1 cellular context compared by ENCODE assay signal in the genomic region with DNA sequence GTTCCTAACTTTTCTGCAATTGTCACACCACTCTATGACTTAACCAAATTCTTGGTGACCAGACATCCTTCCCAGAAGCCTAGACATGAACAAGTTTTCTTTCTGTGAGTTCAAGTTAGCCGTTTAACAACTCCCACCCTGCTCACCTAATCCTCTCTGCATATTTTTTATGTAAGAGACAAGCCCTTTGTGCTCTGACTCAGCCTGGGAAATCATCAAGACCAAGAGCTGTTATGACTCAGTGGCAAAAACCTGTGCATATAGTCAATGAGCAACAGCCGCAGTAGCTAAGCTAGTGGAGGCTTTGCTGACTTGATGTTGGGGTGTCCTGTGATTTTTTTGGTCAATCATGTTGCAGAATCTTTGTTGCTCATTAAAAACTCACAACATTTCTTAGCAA.
TF ChIP-seq lines count a peak whose summit lies in the region.

No MANE protein-coding gene starts in this region.

TF ChIP-seq in HepG2, 621 proteins besides CTCF, POLR2A, EP300 and RAD21 (continued from another document):
- TF ChIP-seq ZNF512B (CRISPR knock-in tag; IDR thresholded peaks at IDR 0.05; ENCODE audit: borderline replicate concordance): no peak
- TF ChIP-seq, protein P1, sequence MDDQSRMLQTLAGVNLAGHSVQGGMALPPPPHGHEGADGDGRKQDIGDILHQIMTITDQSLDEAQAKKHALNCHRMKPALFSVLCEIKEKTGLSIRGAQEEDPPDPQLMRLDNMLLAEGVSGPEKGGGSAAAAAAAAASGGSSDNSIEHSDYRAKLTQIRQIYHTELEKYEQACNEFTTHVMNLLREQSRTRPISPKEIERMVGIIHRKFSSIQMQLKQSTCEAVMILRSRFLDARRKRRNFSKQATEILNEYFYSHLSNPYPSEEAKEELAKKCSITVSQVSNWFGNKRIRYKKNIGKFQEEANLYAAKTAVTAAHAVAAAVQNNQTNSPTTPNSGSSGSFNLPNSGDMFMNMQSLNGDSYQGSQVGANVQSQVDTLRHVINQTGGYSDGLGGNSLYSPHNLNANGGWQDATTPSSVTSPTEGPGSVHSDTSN (CRISPR knock-in tag; IDR thresholded peaks at IDR 0.05; ENCODE audit: borderline replicate concordance): no peak
- TF ChIP-seq MAFG (CRISPR knock-in tag; IDR thresholded peaks at IDR 0.05): no peak
- TF ChIP-seq EZH2 (conservative IDR thresholded peaks at IDR 0.05; ENCODE audit: low read depth, low read length): no peak
- TF ChIP-seq, protein P2, sequence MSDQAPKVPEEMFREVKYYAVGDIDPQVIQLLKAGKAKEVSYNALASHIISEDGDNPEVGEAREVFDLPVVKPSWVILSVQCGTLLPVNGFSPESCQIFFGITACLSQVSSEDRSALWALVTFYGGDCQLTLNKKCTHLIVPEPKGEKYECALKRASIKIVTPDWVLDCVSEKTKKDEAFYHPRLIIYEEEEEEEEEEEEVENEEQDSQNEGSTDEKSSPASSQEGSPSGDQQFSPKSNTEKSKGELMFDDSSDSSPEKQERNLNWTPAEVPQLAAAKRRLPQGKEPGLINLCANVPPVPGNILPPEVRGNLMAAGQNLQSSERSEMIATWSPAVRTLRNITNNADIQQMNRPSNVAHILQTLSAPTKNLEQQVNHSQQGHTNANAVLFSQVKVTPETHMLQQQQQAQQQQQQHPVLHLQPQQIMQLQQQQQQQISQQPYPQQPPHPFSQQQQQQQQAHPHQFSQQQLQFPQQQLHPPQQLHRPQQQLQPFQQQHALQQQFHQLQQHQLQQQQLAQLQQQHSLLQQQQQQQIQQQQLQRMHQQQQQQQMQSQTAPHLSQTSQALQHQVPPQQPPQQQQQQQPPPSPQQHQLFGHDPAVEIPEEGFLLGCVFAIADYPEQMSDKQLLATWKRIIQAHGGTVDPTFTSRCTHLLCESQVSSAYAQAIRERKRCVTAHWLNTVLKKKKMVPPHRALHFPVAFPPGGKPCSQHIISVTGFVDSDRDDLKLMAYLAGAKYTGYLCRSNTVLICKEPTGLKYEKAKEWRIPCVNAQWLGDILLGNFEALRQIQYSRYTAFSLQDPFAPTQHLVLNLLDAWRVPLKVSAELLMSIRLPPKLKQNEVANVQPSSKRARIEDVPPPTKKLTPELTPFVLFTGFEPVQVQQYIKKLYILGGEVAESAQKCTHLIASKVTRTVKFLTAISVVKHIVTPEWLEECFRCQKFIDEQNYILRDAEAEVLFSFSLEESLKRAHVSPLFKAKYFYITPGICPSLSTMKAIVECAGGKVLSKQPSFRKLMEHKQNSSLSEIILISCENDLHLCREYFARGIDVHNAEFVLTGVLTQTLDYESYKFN (CRISPR knock-in tag; conservative IDR thresholded peaks at IDR 0.05): no peak
